ENCODE assay signal across 1 cellular context in the genomic region with DNA sequence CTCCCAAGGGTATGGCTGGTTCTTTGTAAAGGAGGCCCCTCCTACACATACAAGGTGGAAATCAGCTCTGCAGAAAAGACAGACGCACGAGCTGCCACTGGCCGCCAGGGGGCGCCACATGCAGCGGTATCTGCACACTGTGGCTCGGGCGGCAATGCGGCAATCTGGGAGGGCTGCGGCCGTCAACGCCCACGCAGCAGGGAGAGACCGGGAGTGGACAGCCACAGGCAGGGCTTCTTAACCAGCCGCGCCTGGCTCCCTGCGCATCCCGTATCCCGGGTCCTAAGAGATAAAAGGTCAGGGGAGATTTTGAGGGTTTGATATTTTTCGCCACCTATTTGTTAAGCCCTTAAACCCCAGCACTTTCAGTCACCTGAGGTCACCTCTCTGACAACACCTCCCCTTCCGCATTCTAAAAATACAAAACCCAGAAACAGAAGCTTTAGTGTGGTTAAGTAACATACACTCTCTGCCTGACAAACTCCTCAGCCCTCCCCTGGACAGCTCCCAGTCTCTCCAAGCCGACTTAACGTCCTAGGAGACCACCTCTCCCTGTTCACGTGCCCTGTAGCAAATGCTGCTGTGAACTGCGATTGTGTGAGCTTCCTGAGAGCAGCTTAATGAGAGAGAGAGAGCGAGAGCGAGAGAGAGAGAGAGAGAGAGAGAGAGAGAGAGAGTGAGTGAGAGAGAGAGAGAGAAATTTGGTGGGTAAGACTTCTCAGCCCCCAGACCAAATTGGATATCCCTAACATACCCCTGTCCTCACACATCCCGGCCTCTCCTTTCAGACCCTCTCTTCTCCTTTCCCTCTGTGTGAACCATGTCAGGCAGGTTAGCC.
A peak's percentile ranks its signal among the peaks of the same experiment; 100 is the strongest.
TF ChIP-seq lines count a peak whose summit lies in the region.

No MANE protein-coding gene starts in this region.

TF ChIP-seq in GM12878, 131 proteins besides CTCF, POLR2A, EP300 and RAD21 (continued from another document):
- TF ChIP-seq USF1 (IDR thresholded peaks at IDR 0.05; ENCODE audit: borderline replicate concordance, extremely low read length, insufficient read depth, low read depth, low read length) (no peak), SP1 (IDR thresholded peaks at IDR 0.05; ENCODE audit: low read depth, low read length) (no peak), SIX5 (IDR thresholded peaks at IDR 0.05; ENCODE audit: low read depth, low read length, severe bottlenecking) (no peak), SKIL (IDR thresholded peaks at IDR 0.05; ENCODE audit: low read depth, poor library complexity, severe bottlenecking) (peak; percentile 46), ZNF622 (IDR thresholded peaks at IDR 0.05) (no peak), IRF4 (IDR thresholded peaks at IDR 0.05; ENCODE audit: low read depth, low read length) (no peak; the same call in 1 of the 2 replicates), POLR2AphosphoS2 (IDR thresholded peaks at IDR 0.05; ENCODE audit: low read depth, low read length) (no peak), IKZF1 (conservative IDR thresholded peaks at IDR 0.05) (peak; percentile 79), POU2F2 (IDR thresholded peaks at IDR 0.05; ENCODE audit: borderline replicate concordance, low read depth, low read length) (no peak), TAF1 (IDR thresholded peaks at IDR 0.05; ENCODE audit: borderline replicate concordance, low read depth, low read length) (peak; percentile 33; the same call in 1 of the 2 replicates), NFIC (IDR thresholded peaks at IDR 0.05; ENCODE audit: low read depth, low read length) (no peak), PML (IDR thresholded peaks at IDR 0.05; ENCODE audit: low read length) (no peak), E4F1 (IDR thresholded peaks at IDR 0.05; ENCODE audit: borderline replicate concordance, partially characterized antibody) (no peak), BCL11A (IDR thresholded peaks at IDR 0.05; ENCODE audit: low read depth, low read length) (no peak), JUND (IDR thresholded peaks at IDR 0.05; ENCODE audit: low read depth, low read length) (no peak), CHD4 (IDR thresholded peaks at IDR 0.05) (no peak)
- TF ChIP-seq, protein P1, sequence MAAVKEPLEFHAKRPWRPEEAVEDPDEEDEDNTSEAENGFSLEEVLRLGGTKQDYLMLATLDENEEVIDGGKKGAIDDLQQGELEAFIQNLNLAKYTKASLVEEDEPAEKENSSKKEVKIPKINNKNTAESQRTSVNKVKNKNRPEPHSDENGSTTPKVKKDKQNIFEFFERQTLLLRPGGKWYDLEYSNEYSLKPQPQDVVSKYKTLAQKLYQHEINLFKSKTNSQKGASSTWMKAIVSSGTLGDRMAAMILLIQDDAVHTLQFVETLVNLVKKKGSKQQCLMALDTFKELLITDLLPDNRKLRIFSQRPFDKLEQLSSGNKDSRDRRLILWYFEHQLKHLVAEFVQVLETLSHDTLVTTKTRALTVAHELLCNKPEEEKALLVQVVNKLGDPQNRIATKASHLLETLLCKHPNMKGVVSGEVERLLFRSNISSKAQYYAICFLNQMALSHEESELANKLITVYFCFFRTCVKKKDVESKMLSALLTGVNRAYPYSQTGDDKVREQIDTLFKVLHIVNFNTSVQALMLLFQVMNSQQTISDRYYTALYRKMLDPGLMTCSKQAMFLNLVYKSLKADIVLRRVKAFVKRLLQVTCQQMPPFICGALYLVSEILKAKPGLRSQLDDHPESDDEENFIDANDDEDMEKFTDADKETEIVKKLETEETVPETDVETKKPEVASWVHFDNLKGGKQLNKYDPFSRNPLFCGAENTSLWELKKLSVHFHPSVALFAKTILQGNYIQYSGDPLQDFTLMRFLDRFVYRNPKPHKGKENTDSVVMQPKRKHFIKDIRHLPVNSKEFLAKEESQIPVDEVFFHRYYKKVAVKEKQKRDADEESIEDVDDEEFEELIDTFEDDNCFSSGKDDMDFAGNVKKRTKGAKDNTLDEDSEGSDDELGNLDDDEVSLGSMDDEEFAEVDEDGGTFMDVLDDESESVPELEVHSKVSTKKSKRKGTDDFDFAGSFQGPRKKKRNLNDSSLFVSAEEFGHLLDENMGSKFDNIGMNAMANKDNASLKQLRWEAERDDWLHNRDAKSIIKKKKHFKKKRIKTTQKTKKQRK (IDR thresholded peaks at IDR 0.05; ENCODE audit: low read depth, low read length) = no peak
- TF ChIP-seq, protein P2, sequence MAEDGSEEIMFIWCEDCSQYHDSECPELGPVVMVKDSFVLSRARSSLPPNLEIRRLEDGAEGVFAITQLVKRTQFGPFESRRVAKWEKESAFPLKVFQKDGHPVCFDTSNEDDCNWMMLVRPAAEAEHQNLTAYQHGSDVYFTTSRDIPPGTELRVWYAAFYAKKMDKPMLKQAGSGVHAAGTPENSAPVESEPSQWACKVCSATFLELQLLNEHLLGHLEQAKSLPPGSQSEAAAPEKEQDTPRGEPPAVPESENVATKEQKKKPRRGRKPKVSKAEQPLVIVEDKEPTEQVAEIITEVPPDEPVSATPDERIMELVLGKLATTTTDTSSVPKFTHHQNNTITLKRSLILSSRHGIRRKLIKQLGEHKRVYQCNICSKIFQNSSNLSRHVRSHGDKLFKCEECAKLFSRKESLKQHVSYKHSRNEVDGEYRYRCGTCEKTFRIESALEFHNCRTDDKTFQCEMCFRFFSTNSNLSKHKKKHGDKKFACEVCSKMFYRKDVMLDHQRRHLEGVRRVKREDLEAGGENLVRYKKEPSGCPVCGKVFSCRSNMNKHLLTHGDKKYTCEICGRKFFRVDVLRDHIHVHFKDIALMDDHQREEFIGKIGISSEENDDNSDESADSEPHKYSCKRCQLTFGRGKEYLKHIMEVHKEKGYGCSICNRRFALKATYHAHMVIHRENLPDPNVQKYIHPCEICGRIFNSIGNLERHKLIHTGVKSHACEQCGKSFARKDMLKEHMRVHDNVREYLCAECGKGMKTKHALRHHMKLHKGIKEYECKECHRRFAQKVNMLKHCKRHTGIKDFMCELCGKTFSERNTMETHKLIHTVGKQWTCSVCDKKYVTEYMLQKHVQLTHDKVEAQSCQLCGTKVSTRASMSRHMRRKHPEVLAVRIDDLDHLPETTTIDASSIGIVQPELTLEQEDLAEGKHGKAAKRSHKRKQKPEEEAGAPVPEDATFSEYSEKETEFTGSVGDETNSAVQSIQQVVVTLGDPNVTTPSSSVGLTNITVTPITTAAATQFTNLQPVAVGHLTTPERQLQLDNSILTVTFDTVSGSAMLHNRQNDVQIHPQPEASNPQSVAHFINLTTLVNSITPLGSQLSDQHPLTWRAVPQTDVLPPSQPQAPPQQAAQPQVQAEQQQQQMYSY (CRISPR knock-in tag; IDR thresholded peaks at IDR 0.05) = no peak
